In the genomic region with DNA sequence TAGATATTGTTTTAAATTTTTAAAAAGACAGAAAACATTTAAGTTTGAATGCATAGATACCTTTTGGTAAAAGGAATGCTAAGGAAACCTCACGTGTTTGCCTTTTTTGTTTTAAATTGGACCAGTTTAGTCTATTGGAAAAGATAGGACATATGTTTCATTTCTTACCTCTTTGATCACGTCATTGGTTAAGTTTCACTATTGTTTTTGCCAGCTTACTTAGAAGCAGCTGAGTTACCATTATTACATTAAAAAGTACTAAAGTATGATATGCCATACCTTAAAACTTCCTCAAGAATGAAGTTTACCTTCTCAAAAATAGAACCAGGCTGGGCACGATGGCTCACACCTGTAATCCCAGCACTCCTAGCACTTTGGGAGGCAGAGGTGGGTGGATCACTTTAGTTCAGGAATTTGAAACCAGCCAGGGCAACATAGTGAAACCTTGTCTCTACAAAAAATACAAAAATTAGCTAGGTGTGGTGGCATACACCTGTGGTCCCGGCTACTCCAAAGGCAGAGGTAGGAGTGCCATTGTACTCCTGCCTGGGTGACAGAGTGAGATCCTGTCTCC, we compare ENCODE assay signal across 20 cellular contexts. TPM values are rescaled to one million over a fixed set of nuclear protein-coding genes. Genes with fewer than 3 reads are reported as not detected.
DNase-seq lines count a peak whose midpoint lies in the region; ATAC-seq and TF ChIP-seq lines count a peak whose summit lies in the region.
"Had no signal": no experiment of that assay in that cellular context is flagged by ENCODE, and none has a peak within 500 bp of the region (broad histone marks: within the 10 kb centered on the region; RNA-seq: fewer than 3 reads in every experiment).

No MANE protein-coding gene starts in this region.

- H2AFZ ChIP-seq in PC-9 (no peak overlapping the region), parathyroid adenoma (no peak overlapping the region)
- H2AFZ ChIP-seq: GM23248 had no signal

- CTCF ChIA-PET in PC-9 (lab: Charles Lee), result no interaction called here

- H3K4me2 ChIP-seq in PC-9 (peak overlapping the region; percentile 30), parathyroid adenoma (ENCODE audit: low read length) (peak overlapping the region; percentile 20)

- no peaks in the 10 kb centered on the region; the same call in 1 of the 2 replicates for H3K9me3 ChIP-seq in PC-9 (ENCODE audit: insufficient read depth, low read depth)
- H3K9me3 ChIP-seq in parathyroid adenoma (ENCODE audit: control insufficient read depth, low read length), result no peaks in the 10 kb centered on the region

- H3K4me1 ChIP-seq in PC-9 (replicated peaks; ENCODE audit: insufficient read depth) (peaks cover 61% of the 10 kb centered on the region), parathyroid adenoma (peaks cover 21% of the 10 kb centered on the region)

- H3K27ac ChIP-seq in PC-9 (peak overlapping the region; percentile 81), parathyroid adenoma (peak overlapping the region; percentile 56)
- H3K27ac ChIP-seq: GM23248, RWPE1 had no signal

- H3K9me2 ChIP-seq in PC-9 (ENCODE audit: insufficient read depth), result no peaks in the 10 kb centered on the region

- H3K4me3 ChIP-seq in PC-9 (no peak overlapping the region), parathyroid adenoma (ENCODE audit: low read depth, low read length) (no peak overlapping the region)
- H3K4me3 ChIP-seq: GM23248, K562 had no signal

- intact Hi-C loops in PC-9 (cut with micrococcal nuclease; ENCODE audit: unreplicated experiment), result no loop called here

- no peak overlapping the region for H3K9ac ChIP-seq in parathyroid adenoma
- H3K9ac ChIP-seq: GM23248 had no signal

- ATAC-seq in HG02943 (IDR thresholded peaks at IDR 0.05; ENCODE audit: low read depth, unreplicated experiment), result peak; percentile 63
- ATAC-seq in GM19395 (IDR thresholded peaks at IDR 0.05; ENCODE audit: unreplicated experiment), result no peak
- ATAC-seq: HCT116 had no signal

- BruUV-seq in PC-9 (replicated peaks; lab: Mats Ljungman, UMichigan), result no TSS peak

- no peak for TF ChIP-seq CTCF in PC-9 (conservative IDR thresholded peaks at IDR 0.05)
- no peak for TF ChIP-seq CTCF in parathyroid adenoma (IDR thresholded peaks at IDR 0.05)

- 0 out of 2 replicates have a peak, but pooled peaks cover 7% of the 10 kb centered on the region for H4K20me1 ChIP-seq in PC-9 (ENCODE audit: insufficient read depth)

- POLR2A ChIA-PET in PC-9 (lab: Charles Lee; ENCODE audit: unreplicated experiment), result interaction anchor here (0.6 kb wide), 1 partner anchor 1271 kb away, joined by 4 read pairs; the partner anchor contains the start of gene LEMD3

- H3K27me3 ChIP-seq in PC-9 (ENCODE audit: insufficient read depth, low read depth) (no peaks in the 10 kb centered on the region), parathyroid adenoma (ENCODE audit: control insufficient read depth, insufficient read depth, low read length) (no peaks in the 10 kb centered on the region)

- H3K36me3 ChIP-seq in PC-9 (ENCODE audit: low read depth) (no peaks in the 10 kb centered on the region), parathyroid adenoma (ENCODE audit: control insufficient read depth, insufficient read depth, low read length) (no peaks in the 10 kb centered on the region)

- no peak for DNase-seq in PC-9
- peak; percentile 3 for DNase-seq in ecto neural progenitor cell (ENCODE audit: low spot score)
- DNase-seq in DMS 273 treated with DMSO at 0.1 percent for 48 hours (lab: John Stamatoyannopoulos, UW), result no peak
- no peak for DNase-seq in Kasumi-1 (lab: John Stamatoyannopoulos, UW)
- DNase-seq: ACHN; C1 segment of cervical spinal cord; CD8-positive, alpha-beta memory T cell; DMS79 treated with DMSO at 0.1 percent for 48 hours; GM23248; NCI-H1417; NCI-H187; NCI-H2227 treated with DMSO at 0.1 percent for 48 hours; NCI-H510A treated with DMSO at 0.1 percent for 48 hours; NCI-H774 had no signal

- peaks cover 98% of the 10 kb centered on the region for H3K79me2 ChIP-seq in PC-9 (ENCODE audit: low read depth)
- peaks cover 36% of the 10 kb centered on the region for H3K79me2 ChIP-seq in parathyroid adenoma

- H3F3A ChIP-seq in PC-9 (ENCODE audit: insufficient read depth, low read depth), result peaks cover 40% of the 10 kb centered on the region

RNA-seq across cellular contexts. Expression of gene SRGAP1, which starts 54.4 kb away (rescaled TPM):
- 18.0 and 24.5 TPM in 2 replicates for total RNA-seq in PC-9 (2021)
